In the genomic region with DNA sequence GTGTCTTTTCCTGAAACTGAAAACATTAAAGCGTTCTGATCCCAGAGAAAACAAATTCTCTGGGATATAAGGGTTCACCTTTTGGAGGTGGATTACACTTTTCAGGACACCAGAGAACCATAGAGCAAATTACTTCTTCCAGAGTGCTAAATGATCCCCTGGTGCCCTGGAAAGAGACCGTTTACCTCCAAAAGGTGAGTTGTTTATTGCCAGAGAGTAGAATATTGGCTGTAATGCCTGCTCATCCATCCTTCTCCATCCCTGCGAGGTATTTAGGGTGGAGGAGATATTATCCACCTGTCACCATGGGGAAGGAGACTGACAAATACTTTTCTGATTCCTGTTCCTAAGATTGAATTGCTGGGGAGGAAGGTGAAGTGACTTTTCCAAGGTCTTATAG, we compare ENCODE assay signal across 1 cellular context.
TF ChIP-seq lines count a peak whose summit lies in the region.

No MANE protein-coding gene starts in this region.

TF ChIP-seq in WTC11, 78 proteins besides CTCF, POLR2A, EP300 and RAD21 (continued from another document):
- TF ChIP-seq, protein P1, sequence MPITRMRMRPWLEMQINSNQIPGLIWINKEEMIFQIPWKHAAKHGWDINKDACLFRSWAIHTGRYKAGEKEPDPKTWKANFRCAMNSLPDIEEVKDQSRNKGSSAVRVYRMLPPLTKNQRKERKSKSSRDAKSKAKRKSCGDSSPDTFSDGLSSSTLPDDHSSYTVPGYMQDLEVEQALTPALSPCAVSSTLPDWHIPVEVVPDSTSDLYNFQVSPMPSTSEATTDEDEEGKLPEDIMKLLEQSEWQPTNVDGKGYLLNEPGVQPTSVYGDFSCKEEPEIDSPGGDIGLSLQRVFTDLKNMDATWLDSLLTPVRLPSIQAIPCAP (CRISPR knock-in tag; IDR thresholded peaks at IDR 0.05): no peak
- no peak for TF ChIP-seq ZNF423 (CRISPR knock-in tag; IDR thresholded peaks at IDR 0.05)
- TF ChIP-seq ELF4 (CRISPR knock-in tag; IDR thresholded peaks at IDR 0.05; ENCODE audit: low read depth): no peak
TF ChIP-seq in WTC11: peak in this region for 0.
